In the genomic region with DNA sequence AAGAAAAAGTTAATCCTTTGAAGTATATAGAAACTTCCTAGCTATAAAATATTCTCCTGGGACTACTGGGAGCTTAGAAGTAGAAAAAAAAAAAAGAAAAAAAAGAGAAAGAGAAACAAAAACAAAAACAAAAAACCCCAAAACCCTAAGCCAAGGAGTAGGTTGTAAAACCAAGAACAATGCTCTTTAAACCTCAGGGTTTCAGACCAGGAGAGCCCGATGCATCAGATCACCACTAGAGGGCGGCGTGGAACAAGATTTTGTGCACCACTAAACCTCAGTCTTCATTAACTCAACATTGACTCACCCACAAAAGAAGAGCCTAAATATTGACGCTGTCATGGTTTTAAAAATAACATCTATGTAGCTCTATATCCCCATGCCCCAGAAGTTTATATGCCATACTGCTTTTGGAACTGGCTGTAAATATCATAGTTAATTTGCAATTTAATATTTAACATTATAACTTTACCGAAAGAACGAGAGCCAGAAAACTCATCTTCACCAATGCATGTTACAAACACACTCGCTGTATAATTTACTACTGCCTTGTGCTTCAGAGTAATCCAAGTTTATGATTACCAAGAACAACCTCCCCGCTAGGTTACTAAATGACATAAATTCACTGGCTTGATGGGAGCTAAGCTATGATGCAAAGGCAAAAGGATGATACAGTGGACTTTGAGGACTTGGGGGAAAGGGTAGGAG, we compare ENCODE assay signal across 1 cellular context.
TF ChIP-seq lines count a peak whose summit lies in the region.

No MANE protein-coding gene starts in this region.

TF ChIP-seq in K562, 482 proteins besides CTCF, POLR2A, EP300 and RAD21 (continued from another document and continues in another):
- TF ChIP-seq, protein P1, sequence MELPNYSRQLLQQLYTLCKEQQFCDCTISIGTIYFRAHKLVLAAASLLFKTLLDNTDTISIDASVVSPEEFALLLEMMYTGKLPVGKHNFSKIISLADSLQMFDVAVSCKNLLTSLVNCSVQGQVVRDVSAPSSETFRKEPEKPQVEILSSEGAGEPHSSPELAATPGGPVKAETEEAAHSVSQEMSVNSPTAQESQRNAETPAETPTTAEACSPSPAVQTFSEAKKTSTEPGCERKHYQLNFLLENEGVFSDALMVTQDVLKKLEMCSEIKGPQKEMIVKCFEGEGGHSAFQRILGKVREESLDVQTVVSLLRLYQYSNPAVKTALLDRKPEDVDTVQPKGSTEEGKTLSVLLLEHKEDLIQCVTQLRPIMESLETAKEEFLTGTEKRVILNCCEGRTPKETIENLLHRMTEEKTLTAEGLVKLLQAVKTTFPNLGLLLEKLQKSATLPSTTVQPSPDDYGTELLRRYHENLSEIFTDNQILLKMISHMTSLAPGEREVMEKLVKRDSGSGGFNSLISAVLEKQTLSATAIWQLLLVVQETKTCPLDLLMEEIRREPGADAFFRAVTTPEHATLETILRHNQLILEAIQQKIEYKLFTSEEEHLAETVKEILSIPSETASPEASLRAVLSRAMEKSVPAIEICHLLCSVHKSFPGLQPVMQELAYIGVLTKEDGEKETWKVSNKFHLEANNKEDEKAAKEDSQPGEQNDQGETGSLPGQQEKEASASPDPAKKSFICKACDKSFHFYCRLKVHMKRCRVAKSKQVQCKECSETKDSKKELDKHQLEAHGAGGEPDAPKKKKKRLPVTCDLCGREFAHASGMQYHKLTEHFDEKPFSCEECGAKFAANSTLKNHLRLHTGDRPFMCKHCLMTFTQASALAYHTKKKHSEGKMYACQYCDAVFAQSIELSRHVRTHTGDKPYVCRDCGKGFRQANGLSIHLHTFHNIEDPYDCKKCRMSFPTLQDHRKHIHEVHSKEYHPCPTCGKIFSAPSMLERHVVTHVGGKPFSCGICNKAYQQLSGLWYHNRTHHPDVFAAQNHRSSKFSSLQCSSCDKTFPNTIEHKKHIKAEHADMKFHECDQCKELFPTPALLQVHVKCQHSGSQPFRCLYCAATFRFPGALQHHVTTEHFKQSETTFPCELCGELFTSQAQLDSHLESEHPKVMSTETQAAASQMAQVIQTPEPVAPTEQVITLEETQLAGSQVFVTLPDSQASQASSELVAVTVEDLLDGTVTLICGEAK (IDR thresholded peaks at IDR 0.05), result peak; percentile 37; the same call in 1 of the 2 replicates
- TF ChIP-seq, protein P1 (CRISPR knock-in tag; IDR thresholded peaks at IDR 0.05), result no peak
- TF ChIP-seq, protein P2, sequence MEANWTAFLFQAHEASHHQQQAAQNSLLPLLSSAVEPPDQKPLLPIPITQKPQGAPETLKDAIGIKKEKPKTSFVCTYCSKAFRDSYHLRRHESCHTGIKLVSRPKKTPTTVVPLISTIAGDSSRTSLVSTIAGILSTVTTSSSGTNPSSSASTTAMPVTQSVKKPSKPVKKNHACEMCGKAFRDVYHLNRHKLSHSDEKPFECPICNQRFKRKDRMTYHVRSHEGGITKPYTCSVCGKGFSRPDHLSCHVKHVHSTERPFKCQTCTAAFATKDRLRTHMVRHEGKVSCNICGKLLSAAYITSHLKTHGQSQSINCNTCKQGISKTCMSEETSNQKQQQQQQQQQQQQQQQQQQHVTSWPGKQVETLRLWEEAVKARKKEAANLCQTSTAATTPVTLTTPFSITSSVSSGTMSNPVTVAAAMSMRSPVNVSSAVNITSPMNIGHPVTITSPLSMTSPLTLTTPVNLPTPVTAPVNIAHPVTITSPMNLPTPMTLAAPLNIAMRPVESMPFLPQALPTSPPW (CRISPR knock-in tag; IDR thresholded peaks at IDR 0.05), result peak; percentile 47; the same call in 1 of the 2 replicates
- TF ChIP-seq RFX1 (IDR thresholded peaks at IDR 0.05), result no peak
- no peak for TF ChIP-seq ZNF589 (CRISPR knock-in tag; IDR thresholded peaks at IDR 0.05; ENCODE audit: low read depth)
- no peak for TF ChIP-seq PHB2 (IDR thresholded peaks at IDR 0.05; ENCODE audit: low read depth)
- TF ChIP-seq SIN3A (IDR thresholded peaks at IDR 0.05; ENCODE audit: borderline replicate concordance in 2 of 2, control insufficient read depth in 1 of 2, low read depth in 2 of 2, low read length in 2 of 2), result no peak
- no peak for TF ChIP-seq ETS2 (tag; IDR thresholded peaks at IDR 0.05; ENCODE audit: borderline replicate concordance, poor library complexity, severe bottlenecking)
- TF ChIP-seq FOXJ3 (CRISPR knock-in tag; IDR thresholded peaks at IDR 0.05), result no peak
- TF ChIP-seq XRCC3 (IDR thresholded peaks at IDR 0.05), result no peak
- TF ChIP-seq ZNF239 (CRISPR knock-in tag; IDR thresholded peaks at IDR 0.05), result no peak
- TF ChIP-seq, protein P3, sequence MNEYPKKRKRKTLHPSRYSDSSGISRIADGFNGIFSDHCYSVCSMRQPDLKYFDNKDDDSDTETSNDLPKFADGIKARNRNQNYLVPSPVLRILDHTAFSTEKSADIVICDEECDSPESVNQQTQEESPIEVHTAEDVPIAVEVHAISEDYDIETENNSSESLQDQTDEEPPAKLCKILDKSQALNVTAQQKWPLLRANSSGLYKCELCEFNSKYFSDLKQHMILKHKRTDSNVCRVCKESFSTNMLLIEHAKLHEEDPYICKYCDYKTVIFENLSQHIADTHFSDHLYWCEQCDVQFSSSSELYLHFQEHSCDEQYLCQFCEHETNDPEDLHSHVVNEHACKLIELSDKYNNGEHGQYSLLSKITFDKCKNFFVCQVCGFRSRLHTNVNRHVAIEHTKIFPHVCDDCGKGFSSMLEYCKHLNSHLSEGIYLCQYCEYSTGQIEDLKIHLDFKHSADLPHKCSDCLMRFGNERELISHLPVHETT (CRISPR knock-in tag; conservative IDR thresholded peaks at IDR 0.05 in 1 of 2, IDR thresholded peaks at IDR 0.05 in 1 of 2), result no peak
- TF ChIP-seq KDM1A (IDR thresholded peaks at IDR 0.05), result peak; percentile 14 to 27; a peak in 1 of 4 replicates
- 0 out of 2 replicates have a peak, but pooled peaks have one; percentile 15 for TF ChIP-seq TEAD4 (IDR thresholded peaks at IDR 0.05; ENCODE audit: low read length)
- TF ChIP-seq TEAD4 (CRISPR knock-in tag; IDR thresholded peaks at IDR 0.05; ENCODE audit: borderline replicate concordance), result no peak
- TF ChIP-seq CEBPB (tag; IDR thresholded peaks at IDR 0.05), result no peak
- no peak for TF ChIP-seq ZNF507 (tag; conservative IDR thresholded peaks at IDR 0.05)
- no peak for TF ChIP-seq MED1 (CRISPR knock-in tag; IDR thresholded peaks at IDR 0.05; ENCODE audit: borderline replicate concordance)
- peak; percentile 45; the same call in 1 of the 2 replicates for TF ChIP-seq SNIP1 (IDR thresholded peaks at IDR 0.05; ENCODE audit: low read depth)
- TF ChIP-seq, protein P4, sequence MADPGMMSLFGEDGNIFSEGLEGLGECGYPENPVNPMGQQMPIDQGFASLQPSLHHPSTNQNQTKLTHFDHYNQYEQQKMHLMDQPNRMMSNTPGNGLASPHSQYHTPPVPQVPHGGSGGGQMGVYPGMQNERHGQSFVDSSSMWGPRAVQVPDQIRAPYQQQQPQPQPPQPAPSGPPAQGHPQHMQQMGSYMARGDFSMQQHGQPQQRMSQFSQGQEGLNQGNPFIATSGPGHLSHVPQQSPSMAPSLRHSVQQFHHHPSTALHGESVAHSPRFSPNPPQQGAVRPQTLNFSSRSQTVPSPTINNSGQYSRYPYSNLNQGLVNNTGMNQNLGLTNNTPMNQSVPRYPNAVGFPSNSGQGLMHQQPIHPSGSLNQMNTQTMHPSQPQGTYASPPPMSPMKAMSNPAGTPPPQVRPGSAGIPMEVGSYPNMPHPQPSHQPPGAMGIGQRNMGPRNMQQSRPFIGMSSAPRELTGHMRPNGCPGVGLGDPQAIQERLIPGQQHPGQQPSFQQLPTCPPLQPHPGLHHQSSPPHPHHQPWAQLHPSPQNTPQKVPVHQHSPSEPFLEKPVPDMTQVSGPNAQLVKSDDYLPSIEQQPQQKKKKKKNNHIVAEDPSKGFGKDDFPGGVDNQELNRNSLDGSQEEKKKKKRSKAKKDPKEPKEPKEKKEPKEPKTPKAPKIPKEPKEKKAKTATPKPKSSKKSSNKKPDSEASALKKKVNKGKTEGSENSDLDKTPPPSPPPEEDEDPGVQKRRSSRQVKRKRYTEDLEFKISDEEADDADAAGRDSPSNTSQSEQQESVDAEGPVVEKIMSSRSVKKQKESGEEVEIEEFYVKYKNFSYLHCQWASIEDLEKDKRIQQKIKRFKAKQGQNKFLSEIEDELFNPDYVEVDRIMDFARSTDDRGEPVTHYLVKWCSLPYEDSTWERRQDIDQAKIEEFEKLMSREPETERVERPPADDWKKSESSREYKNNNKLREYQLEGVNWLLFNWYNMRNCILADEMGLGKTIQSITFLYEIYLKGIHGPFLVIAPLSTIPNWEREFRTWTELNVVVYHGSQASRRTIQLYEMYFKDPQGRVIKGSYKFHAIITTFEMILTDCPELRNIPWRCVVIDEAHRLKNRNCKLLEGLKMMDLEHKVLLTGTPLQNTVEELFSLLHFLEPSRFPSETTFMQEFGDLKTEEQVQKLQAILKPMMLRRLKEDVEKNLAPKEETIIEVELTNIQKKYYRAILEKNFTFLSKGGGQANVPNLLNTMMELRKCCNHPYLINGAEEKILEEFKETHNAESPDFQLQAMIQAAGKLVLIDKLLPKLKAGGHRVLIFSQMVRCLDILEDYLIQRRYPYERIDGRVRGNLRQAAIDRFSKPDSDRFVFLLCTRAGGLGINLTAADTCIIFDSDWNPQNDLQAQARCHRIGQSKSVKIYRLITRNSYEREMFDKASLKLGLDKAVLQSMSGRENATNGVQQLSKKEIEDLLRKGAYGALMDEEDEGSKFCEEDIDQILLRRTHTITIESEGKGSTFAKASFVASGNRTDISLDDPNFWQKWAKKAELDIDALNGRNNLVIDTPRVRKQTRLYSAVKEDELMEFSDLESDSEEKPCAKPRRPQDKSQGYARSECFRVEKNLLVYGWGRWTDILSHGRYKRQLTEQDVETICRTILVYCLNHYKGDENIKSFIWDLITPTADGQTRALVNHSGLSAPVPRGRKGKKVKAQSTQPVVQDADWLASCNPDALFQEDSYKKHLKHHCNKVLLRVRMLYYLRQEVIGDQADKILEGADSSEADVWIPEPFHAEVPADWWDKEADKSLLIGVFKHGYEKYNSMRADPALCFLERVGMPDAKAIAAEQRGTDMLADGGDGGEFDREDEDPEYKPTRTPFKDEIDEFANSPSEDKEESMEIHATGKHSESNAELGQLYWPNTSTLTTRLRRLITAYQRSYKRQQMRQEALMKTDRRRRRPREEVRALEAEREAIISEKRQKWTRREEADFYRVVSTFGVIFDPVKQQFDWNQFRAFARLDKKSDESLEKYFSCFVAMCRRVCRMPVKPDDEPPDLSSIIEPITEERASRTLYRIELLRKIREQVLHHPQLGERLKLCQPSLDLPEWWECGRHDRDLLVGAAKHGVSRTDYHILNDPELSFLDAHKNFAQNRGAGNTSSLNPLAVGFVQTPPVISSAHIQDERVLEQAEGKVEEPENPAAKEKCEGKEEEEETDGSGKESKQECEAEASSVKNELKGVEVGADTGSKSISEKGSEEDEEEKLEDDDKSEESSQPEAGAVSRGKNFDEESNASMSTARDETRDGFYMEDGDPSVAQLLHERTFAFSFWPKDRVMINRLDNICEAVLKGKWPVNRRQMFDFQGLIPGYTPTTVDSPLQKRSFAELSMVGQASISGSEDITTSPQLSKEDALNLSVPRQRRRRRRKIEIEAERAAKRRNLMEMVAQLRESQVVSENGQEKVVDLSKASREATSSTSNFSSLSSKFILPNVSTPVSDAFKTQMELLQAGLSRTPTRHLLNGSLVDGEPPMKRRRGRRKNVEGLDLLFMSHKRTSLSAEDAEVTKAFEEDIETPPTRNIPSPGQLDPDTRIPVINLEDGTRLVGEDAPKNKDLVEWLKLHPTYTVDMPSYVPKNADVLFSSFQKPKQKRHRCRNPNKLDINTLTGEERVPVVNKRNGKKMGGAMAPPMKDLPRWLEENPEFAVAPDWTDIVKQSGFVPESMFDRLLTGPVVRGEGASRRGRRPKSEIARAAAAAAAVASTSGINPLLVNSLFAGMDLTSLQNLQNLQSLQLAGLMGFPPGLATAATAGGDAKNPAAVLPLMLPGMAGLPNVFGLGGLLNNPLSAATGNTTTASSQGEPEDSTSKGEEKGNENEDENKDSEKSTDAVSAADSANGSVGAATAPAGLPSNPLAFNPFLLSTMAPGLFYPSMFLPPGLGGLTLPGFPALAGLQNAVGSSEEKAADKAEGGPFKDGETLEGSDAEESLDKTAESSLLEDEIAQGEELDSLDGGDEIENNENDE (IDR thresholded peaks at IDR 0.05; ENCODE audit: low read depth, low read length), result no peak
- TF ChIP-seq EHMT2 (IDR thresholded peaks at IDR 0.05), result peak; percentile 43; the same call in 1 of the 2 replicates
- no peak for TF ChIP-seq PRPF4 (IDR thresholded peaks at IDR 0.05; ENCODE audit: insufficient read depth, low read depth, low read length, poor library complexity, severe bottlenecking)
- no peak for TF ChIP-seq POLR3A (IDR thresholded peaks at IDR 0.05; ENCODE audit: borderline replicate concordance, extremely low read depth, insufficient read depth, insufficient read length)
- no peak for TF ChIP-seq MTA3 (IDR thresholded peaks at IDR 0.05; ENCODE audit: borderline replicate concordance)
- TF ChIP-seq SMAD4 (CRISPR knock-in tag; conservative IDR thresholded peaks at IDR 0.05), result no peak
- no peak for TF ChIP-seq ZNF121 (CRISPR knock-in tag; conservative IDR thresholded peaks at IDR 0.05)
- TF ChIP-seq CBX5 (IDR thresholded peaks at IDR 0.05; ENCODE audit: borderline replicate concordance, low read depth), result no peak
- TF ChIP-seq ZNF134 (CRISPR knock-in tag; conservative IDR thresholded peaks at IDR 0.05), result no peak
- TF ChIP-seq ZNF696 (CRISPR knock-in tag; conservative IDR thresholded peaks at IDR 0.05), result no peak
- TF ChIP-seq HMG20A (CRISPR knock-in tag; conservative IDR thresholded peaks at IDR 0.05), result no peak
- no peak for TF ChIP-seq ZNF445 (CRISPR knock-in tag; IDR thresholded peaks at IDR 0.05; ENCODE audit: low read depth)
- peak; percentile 26 to 36; a peak in 2 of 4 replicates for TF ChIP-seq RCOR1 (IDR thresholded peaks at IDR 0.05; ENCODE audit: borderline replicate concordance in 1 of 2, low read depth in 2 of 2, low read length in 2 of 2)
- no peak for TF ChIP-seq MCM5 (IDR thresholded peaks at IDR 0.05; ENCODE audit: low read depth)
- no peak for TF ChIP-seq FOXA3 (CRISPR knock-in tag; conservative IDR thresholded peaks at IDR 0.05 in 1 of 2, IDR thresholded peaks at IDR 0.05 in 1 of 2)
- no peak for TF ChIP-seq RNF2 (IDR thresholded peaks at IDR 0.05)
